Comparison of ENCODE assay signal across 15 cellular contexts in genomic region chr3:101852983-101853382, GRCh38. TPM values are rescaled to one million over a fixed set of nuclear protein-coding genes. Genes with fewer than 3 reads are reported as not detected.
DNase-seq lines count a peak whose midpoint lies in the region; ATAC-seq, FAIRE-seq and TF ChIP-seq lines count a peak whose summit lies in the region.
"Had no signal": no experiment of that assay in that cellular context is flagged by ENCODE, and none has a peak within 500 bp of the region (broad histone marks: within the 10 kb centered on the region; RNA-seq: fewer than 3 reads in every experiment).

No MANE protein-coding gene starts in this region.

- no peak for ATAC-seq in CD4-positive, CD25-positive, alpha-beta regulatory T cell (ENCODE audit: low read depth in 2 of 2)
- ATAC-seq in pancreas (no peak), GM19455 (IDR thresholded peaks at IDR 0.05; ENCODE audit: unreplicated experiment) (no peak), GM18868 (IDR thresholded peaks at IDR 0.05; ENCODE audit: unreplicated experiment) (no peak)
- ATAC-seq: HCT116, sciatic nerve had no signal

- H3K4ac ChIP-seq in H9 (ENCODE audit: low read depth, low read length) = no peak overlapping the region

- H3K27me3 Mint-ChIP-seq in CD4-positive, CD25-positive, alpha-beta regulatory T cell = peaks cover 6% of the 10 kb centered on the region
- H3K27me3 Mint-ChIP-seq in H9 (ENCODE audit: low read depth) = no peaks in the 10 kb centered on the region; the same call in 1 of the 2 replicates

- H3K27ac ChIP-seq in CD4-positive, CD25-positive, alpha-beta regulatory T cell (ENCODE audit: insufficient read depth, low read length, poor library complexity, severe bottlenecking) = peak overlapping the region; percentile 96
- H3K27ac ChIP-seq in H9 (ENCODE audit: insufficient read length, low read depth, low read length) = no peak overlapping the region
- peak overlapping the region in 1 of 2 donors; percentile 43 for H3K27ac ChIP-seq in coronary artery
- H3K27ac ChIP-seq in pancreas = peak overlapping the region in 2 of 4 donors; percentile 99 to 100

- peaks cover 30% of the 10 kb centered on the region for H3K4me1 ChIP-seq in CD4-positive, CD25-positive, alpha-beta regulatory T cell (ENCODE audit: control insufficient read depth, insufficient read depth, low read length, poor library complexity, severe bottlenecking)
- H3K4me1 ChIP-seq in H9 (ENCODE audit: insufficient read depth, low read length) (no peaks in the 10 kb centered on the region), pancreas (peaks cover 32 to 50% (median 47%) of the 10 kb centered on the region in 3 donors)

- no CpG with 5 or more reads among the region's 5 CpGs for WGBS in H9 (ENCODE audit: extremely low coverage, insufficient read length, low lambda C conversion rate)
- WGBS in pancreas, 2 donors = 93 to 96% methylated on average over 5 of the region's 5 CpGs

- no peak for DNase-seq in CD4-positive, CD25-positive, alpha-beta regulatory T cell
- DNase-seq in H9 = no peak
- DNase-seq in coronary artery (ENCODE audit: low spot score) = no peak
- no peak for DNase-seq in pancreas
- DNase-seq in MG63 = no peak
- DNase-seq in AG08396 (ENCODE audit: low spot score) = no peak
- DNase-seq: KBM-7, NCI-H2029, OCI-M1 had no signal

- no peak overlapping the region for H3K14ac ChIP-seq in H9 (ENCODE audit: insufficient read depth, low read length)

- no peak overlapping the region for H2BK120ac ChIP-seq in H9 (ENCODE audit: low read depth, low read length, poor library complexity, severe bottlenecking)

- no peak overlapping the region for H3K4me2 ChIP-seq in H9 (ENCODE audit: insufficient read depth, insufficient read length, low read length)

- H3K79me1 ChIP-seq in H9 (ENCODE audit: insufficient read depth, low read depth, low read length, poor library complexity, severe bottlenecking) = no peaks in the 10 kb centered on the region

- H2BK5ac ChIP-seq in H9 (ENCODE audit: insufficient read length, low read length) = no peak overlapping the region

- no peak overlapping the region for H3K56ac ChIP-seq in H9 (ENCODE audit: insufficient read length, low read depth, low read length)

- peak overlapping the region in 2 of 3 donors; percentile 21 to 100 for H3K27ac Mint-ChIP-seq in CD4-positive, CD25-positive, alpha-beta regulatory T cell
- H3K27ac Mint-ChIP-seq in H9 = peak overlapping the region in 2 of 3 experiments; percentile 25 to 32; a peak in 2 of 7 replicates

- no peak overlapping the region for H2AK5ac ChIP-seq in H9 (ENCODE audit: insufficient read length, low read length)

- peaks cover 65% of the 10 kb centered on the region for H3K36me3 ChIP-seq in CD4-positive, CD25-positive, alpha-beta regulatory T cell (ENCODE audit: control insufficient read depth, insufficient read depth, low read length)
- H3K36me3 ChIP-seq in pancreas (peaks cover 11 to 60% (median 42%) of the 10 kb centered on the region in 3 donors), MG63 (peaks cover 75% of the 10 kb centered on the region)

- no peak overlapping the region for H4K91ac ChIP-seq in H9 (ENCODE audit: insufficient read length, low read depth, low read length)

- H2BK12ac ChIP-seq in H9 (ENCODE audit: insufficient read length, low read depth, low read length) = no peak overlapping the region

- peaks cover 15% of the 10 kb centered on the region; the same call in 1 of the 2 replicates for H3K79me2 ChIP-seq in H9 (ENCODE audit: insufficient read depth, low read length)

- no peak overlapping the region for H2BK20ac ChIP-seq in H9 (ENCODE audit: low read depth, low read length, poor library complexity, severe bottlenecking)

- H3T11ph ChIP-seq in H9 (ENCODE audit: low read length) = no peak overlapping the region

- H3K4me3 Mint-ChIP-seq in CD4-positive, CD25-positive, alpha-beta regulatory T cell = peak overlapping the region; percentile 70 to 99 (median 98)
- no peak overlapping the region for H3K4me3 Mint-ChIP-seq in H9

- H4K20me1 ChIP-seq in H9 (ENCODE audit: control insufficient read depth, insufficient read depth, insufficient read length) = no peaks in the 10 kb centered on the region

- no peak overlapping the region for H2BK15ac ChIP-seq in H9 (ENCODE audit: low read depth, low read length)

- no peak for TF ChIP-seq CTCF in H9 (conservative IDR thresholded peaks at IDR 0.05)
- no peak for TF ChIP-seq CTCF in coronary artery (IDR thresholded peaks at IDR 0.05)
- TF ChIP-seq CTCF in pancreas (IDR thresholded peaks at IDR 0.05) = no peak

- FAIRE-seq in pancreas (lab: Jason Lieb, UNC) = no peak
- FAIRE-seq: D721Med, frontal cortex had no signal

- no peak overlapping the region for H3K9ac ChIP-seq in H9 (ENCODE audit: extremely low read depth, insufficient read length, low read length)

- H3K36me3 Mint-ChIP-seq in CD4-positive, CD25-positive, alpha-beta regulatory T cell = peaks cover 66% of the 10 kb centered on the region
- peaks cover 52 to 71% (median 62%) of the 10 kb centered on the region in 3 experiments for H3K36me3 Mint-ChIP-seq in H9 (ENCODE audit: insufficient read depth in 1 of 3, low read depth in 3 of 3)

- H4K8ac ChIP-seq in H9 (replicated peaks; ENCODE audit: insufficient read length, low read depth, low read length) = no peak overlapping the region

- no peaks in the 10 kb centered on the region for H3K27me3 ChIP-seq in CD4-positive, CD25-positive, alpha-beta regulatory T cell (ENCODE audit: control insufficient read depth, insufficient read depth, low read length)
- no peaks in the 10 kb centered on the region for H3K27me3 ChIP-seq in H9 (ENCODE audit: insufficient read depth, low read length)
- no peaks in the 10 kb centered on the region for H3K27me3 ChIP-seq in pancreas
- H3K27me3 ChIP-seq in MG63 = no peaks in the 10 kb centered on the region

- no peak overlapping the region for H2AFZ ChIP-seq in H9 (ENCODE audit: low read length)

- no peak overlapping the region for H3K23ac ChIP-seq in H9 (ENCODE audit: insufficient read length, low read depth, low read length)

- no peaks in the 10 kb centered on the region for H3K9me3 ChIP-seq in CD4-positive, CD25-positive, alpha-beta regulatory T cell (ENCODE audit: control insufficient read depth in 2 of 2, low read length in 2 of 2)
- H3K9me3 ChIP-seq in H9 (ENCODE audit: control insufficient read depth, low read depth, low read length) (no peaks in the 10 kb centered on the region), pancreas (no peaks in the 10 kb centered on the region), MG63 (no peaks in the 10 kb centered on the region)

- peak overlapping the region; percentile 100 for H3K4me3 ChIP-seq in CD4-positive, CD25-positive, alpha-beta regulatory T cell (ENCODE audit: low read depth, low read length)
- H3K4me3 ChIP-seq in coronary artery (peak overlapping the region; percentile 87), pancreas (peak overlapping the region in 3 of 4 donors; percentile 1 to 89 (median 3)), MG63 (no peak overlapping the region)

- H3K9me3 Mint-ChIP-seq in CD4-positive, CD25-positive, alpha-beta regulatory T cell = no peaks in the 10 kb centered on the region
- no peaks in the 10 kb centered on the region for H3K9me3 Mint-ChIP-seq in H9

- H3K23me2 ChIP-seq in H9 (ENCODE audit: insufficient read length, low read depth, low read length, poor library complexity, severe bottlenecking) = no peaks in the 10 kb centered on the region

- peaks cover 32 to 79% (median 68%) of the 10 kb centered on the region in 4 donors for H3K4me1 Mint-ChIP-seq in CD4-positive, CD25-positive, alpha-beta regulatory T cell
- peaks cover 23 to 24% of the 10 kb centered on the region in 2 experiments for H3K4me1 Mint-ChIP-seq in H9

- intact Hi-C loops in pancreas (cut with DNase I) = loop anchor here in 1 of 3 donors (10.0 kb wide), 1 partner anchor 332 kb away; no protein-coding TSS in a partner anchor

- H4K5ac ChIP-seq in H9 (ENCODE audit: insufficient read length, low read depth, low read length) = no peak overlapping the region

- no peak overlapping the region for H3K18ac ChIP-seq in H9 (ENCODE audit: insufficient read length, low read depth, low read length)

RNA-seq across cellular contexts. Expression of gene NFKBIZ, which starts 3.7 kb away (rescaled TPM):
- total RNA-seq in CD4-positive, CD25-positive, alpha-beta regulatory T cell = 637 TPM
- 10 to 100 TPM; 15.2 to 28.2 (median 21.6) TPM for polyA plus RNA-seq in CD4-positive, CD25-positive, alpha-beta regulatory T cell
- total RNA-seq in H9 (2021) = 11.1 TPM in 2 replicates
- total RNA-seq in pancreas = 10 to 100 TPM; 20.4 to 90.7 (median 31.2) TPM
- 10 to 100 TPM; 16.5 to 24.4 TPM for polyA plus RNA-seq in pancreas
- total RNA-seq in MG63 (2014; rRNA removed; shearing (Covaris generic); ENCODE audit: low replicate concordance) = 7.4 and 19.1 TPM in 2 replicates

Comparison
In these comparisons a context has a peak if more than half of its experiments do, and no peak if none do; other contexts are left out.
1. H3K4me3 Mint-ChIP-seq: peak in CD4-positive, CD25-positive, alpha-beta regulatory T cell (4 of 4); none in H9 (0 of 2).